ENCODE assay signal across 16 cellular contexts in the genomic region with DNA sequence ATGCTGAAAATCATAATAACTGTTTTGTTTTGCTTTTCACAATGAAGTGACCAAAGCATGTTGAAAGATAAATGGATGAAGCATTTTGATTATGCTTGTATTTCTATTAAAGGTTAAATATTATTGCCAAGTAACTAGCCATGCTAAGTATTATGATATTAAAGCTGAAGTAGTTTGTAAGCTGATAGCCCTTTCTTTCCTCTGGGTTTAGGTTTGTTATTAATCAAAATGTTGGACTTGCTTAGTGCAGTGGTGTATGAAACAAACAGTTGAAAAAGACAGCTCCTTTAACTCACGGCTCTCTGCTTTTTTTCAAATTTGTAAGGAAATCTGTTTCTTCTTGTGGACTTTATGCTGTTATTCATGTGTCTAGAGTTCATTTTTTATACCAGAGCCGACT.
A peak's percentile ranks its signal among the peaks of the same experiment; 100 is the strongest.
DNase-seq lines count a peak whose midpoint lies in the region; ATAC-seq, FAIRE-seq and TF ChIP-seq lines count a peak whose summit lies in the region.
"Had no signal": no experiment of that assay in that cellular context is flagged by ENCODE, and none has a peak within 500 bp of the region (broad histone marks: within the 10 kb centered on the region; RNA-seq: fewer than 3 reads in every experiment).

No MANE protein-coding gene starts in this region.

- no peak for TF ChIP-seq RAD21 in IMR-90 (IDR thresholded peaks at IDR 0.05; ENCODE audit: low read length)

- H3K9me1 ChIP-seq in IMR-90 (ENCODE audit: insufficient read depth, low read length): peaks cover 3% of the 10 kb centered on the region

- CTCF ChIA-PET in IMR-90 (lab: Yijun Ruan, JAX): no interaction called here

- H4K91ac ChIP-seq in IMR-90 (ENCODE audit: insufficient read depth, low read depth, low read length): no peak overlapping the region

- no peak overlapping the region for H2BK5ac ChIP-seq in IMR-90 (ENCODE audit: low read depth, low read length, poor library complexity, severe bottlenecking)

- TF ChIP-seq CTCF in IMR-90 (conservative IDR thresholded peaks at IDR 0.05; ENCODE audit: low read depth, low read length): no peak

- WGBS in IMR-90 (ENCODE audit: extremely low coverage in 2 of 2, insufficient read length in 1 of 2), 2 experiments: no CpG with 5 or more reads among the region's 2 CpGs

- H3K9ac ChIP-seq in IMR-90 (ENCODE audit: low read depth, low read length) (no peak overlapping the region), stomach smooth muscle (ENCODE audit: low read length in 2 of 2) (no peak overlapping the region)

- H3K23ac ChIP-seq in IMR-90 (ENCODE audit: low read depth, low read length): no peak overlapping the region

- DNase-seq in IMR-90 (no peak), left kidney (ENCODE audit: low read depth, low spot score) (peak; percentile 46), D341Med (ENCODE audit: low spot score) (no peak), NCI-H2171 treated with DMSO at 0.1 percent for 48 hours (lab: John Stamatoyannopoulos, UW) (no peak)
- DNase-seq in activated naive CD4-positive, alpha-beta T cell (lab: John Stamatoyannopoulos, UW): no peak
- DNase-seq: C1 segment of cervical spinal cord, H9, Kasumi-1, MM.1S, NCI-H748 treated with DMSO at 0.1 percent for 48 hours, RPMI8226, SJCRH30 had no signal

- H3K36me3 ChIP-seq in IMR-90 (ENCODE audit: control insufficient read depth, insufficient read depth, low read length) (no peaks in the 10 kb centered on the region), stomach smooth muscle (ENCODE audit: control insufficient read depth in 2 of 2, insufficient read depth in 2 of 2, low read length in 2 of 2) (no peaks in the 10 kb centered on the region)
- H3K36me3 ChIP-seq: SJCRH30 had no signal

- intact Hi-C loops in IMR-90 (cut with micrococcal nuclease): no loop called here

- no peak overlapping the region for H2AK5ac ChIP-seq in IMR-90 (ENCODE audit: low read depth, low read length)

- H3K4me1 ChIP-seq in IMR-90 (ENCODE audit: control insufficient read depth, insufficient read depth, low read length) (peaks cover 4% of the 10 kb centered on the region; the same call in 1 of the 2 replicates), stomach smooth muscle (ENCODE audit: control insufficient read depth, insufficient read depth, low read length) (peaks cover 33% of the 10 kb centered on the region)
- H3K4me1 ChIP-seq: A549, SJCRH30 had no signal

- peak; percentile 12 for FAIRE-seq in endometrium (lab: Jason Lieb, UNC)
- FAIRE-seq: A549, GM19239 had no signal

- no peak overlapping the region for H4K5ac ChIP-seq in IMR-90 (ENCODE audit: low read depth, low read length)

- BruUV-seq in IMR-90 (replicated peaks; lab: Mats Ljungman, UMichigan): no TSS peak

- H2BK20ac ChIP-seq in IMR-90 (ENCODE audit: low read depth, low read length): no peak overlapping the region

- POLR2A ChIA-PET in IMR-90 (lab: Charles Lee; ENCODE audit: unreplicated experiment): no interaction called here

- TF ChIP-seq POLR2A in IMR-90 (IDR thresholded peaks at IDR 0.05; ENCODE audit: low read depth, low read length): no peak

- H3K14ac ChIP-seq in IMR-90 (replicated peaks; ENCODE audit: low read depth, low read length): no peak overlapping the region

- no peak overlapping the region for H2BK15ac ChIP-seq in IMR-90 (ENCODE audit: low read depth, low read length)

- peak overlapping the region; percentile 32; the same call in 1 of the 2 replicates for H2BK120ac ChIP-seq in IMR-90 (ENCODE audit: low read depth, low read length)

- H3K56ac ChIP-seq in IMR-90 (ENCODE audit: extremely low read depth, insufficient read depth, low read length): no peak overlapping the region

- in situ Hi-C loops in IMR-90 (cut with MboI; ENCODE audit: low sequenced_read_pairs): no loop called here

- H3K79me1 ChIP-seq in IMR-90 (ENCODE audit: low read depth in 1 of 2, low read length in 2 of 2): no peaks in the 10 kb centered on the region; a peak in 1 of 4 replicates

- no peak overlapping the region for H3K4me2 ChIP-seq in IMR-90 (ENCODE audit: low read depth, low read length)
- H3K4me2 ChIP-seq: A549 had no signal

- ATAC-seq in IMR-90 (ENCODE audit: low read depth): no peak
- ATAC-seq: A549 had no signal

- H4K20me1 ChIP-seq in IMR-90 (ENCODE audit: insufficient read depth, low read length): no peaks in the 10 kb centered on the region

- no peak overlapping the region for H4K8ac ChIP-seq in IMR-90 (ENCODE audit: low read depth in 2 of 2, low read length in 2 of 2)

- H3K27me3 ChIP-seq in IMR-90 (ENCODE audit: control insufficient read depth, insufficient read depth, low read length) (no peaks in the 10 kb centered on the region), stomach smooth muscle (ENCODE audit: control insufficient read depth in 1 of 2, insufficient read depth in 2 of 2, low read length in 2 of 2) (no peaks in the 10 kb centered on the region)
- H3K27me3 ChIP-seq: SJCRH30 had no signal

- H3K9me3 ChIP-seq in IMR-90 (ENCODE audit: control insufficient read depth, insufficient read depth, low read length): no peaks in the 10 kb centered on the region
- H3K9me3 ChIP-seq in stomach smooth muscle (ENCODE audit: control insufficient read depth in 2 of 2, low read length in 2 of 2): no peaks in the 10 kb centered on the region
- H3K9me3 ChIP-seq: A549, SJCRH30 had no signal

- no peak overlapping the region for H3K4ac ChIP-seq in IMR-90 (ENCODE audit: low read depth, low read length)

- H3K27ac ChIP-seq in IMR-90 (ENCODE audit: insufficient read depth, low read length) (no peak overlapping the region), stomach smooth muscle (ENCODE audit: low read length) (peak overlapping the region; percentile 8)
- H3K27ac ChIP-seq: A549, SJCRH30 had no signal

- dilution Hi-C loops in IMR-90 (cut with HindIII; ENCODE audit: low sequenced_read_pairs, unreplicated experiment): no loop called here

- no peak overlapping the region for H2AFZ ChIP-seq in IMR-90 (replicated peaks; ENCODE audit: low read length, poor library complexity)

- H3K18ac ChIP-seq in IMR-90 (ENCODE audit: low read depth, low read length): peak overlapping the region; percentile 53; the same call in 1 of the 2 replicates

- H3K4me3 ChIP-seq in IMR-90 (ENCODE audit: insufficient read depth, low read depth, low read length): no peak overlapping the region
- H3K4me3 ChIP-seq in stomach smooth muscle (ENCODE audit: low read length in 2 of 2): no peak overlapping the region
- H3K4me3 ChIP-seq: A549, SJCRH30 had no signal

- H2AK9ac ChIP-seq in IMR-90 (replicated peaks; ENCODE audit: low read depth, low read length, poor library complexity): no peak overlapping the region

TF ChIP-seq in IMR-90, 13 proteins besides CTCF, POLR2A, EP300 and RAD21:
- TF ChIP-seq, protein P1, sequence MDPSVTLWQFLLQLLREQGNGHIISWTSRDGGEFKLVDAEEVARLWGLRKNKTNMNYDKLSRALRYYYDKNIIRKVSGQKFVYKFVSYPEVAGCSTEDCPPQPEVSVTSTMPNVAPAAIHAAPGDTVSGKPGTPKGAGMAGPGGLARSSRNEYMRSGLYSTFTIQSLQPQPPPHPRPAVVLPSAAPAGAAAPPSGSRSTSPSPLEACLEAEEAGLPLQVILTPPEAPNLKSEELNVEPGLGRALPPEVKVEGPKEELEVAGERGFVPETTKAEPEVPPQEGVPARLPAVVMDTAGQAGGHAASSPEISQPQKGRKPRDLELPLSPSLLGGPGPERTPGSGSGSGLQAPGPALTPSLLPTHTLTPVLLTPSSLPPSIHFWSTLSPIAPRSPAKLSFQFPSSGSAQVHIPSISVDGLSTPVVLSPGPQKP (IDR thresholded peaks at IDR 0.05; ENCODE audit: borderline replicate concordance, low read depth, low read length): no peak
- TF ChIP-seq MAZ (IDR thresholded peaks at IDR 0.05; ENCODE audit: borderline replicate concordance, low read depth, low read length): no peak
- TF ChIP-seq RCOR1 (IDR thresholded peaks at IDR 0.05; ENCODE audit: insufficient replicate concordance, low read length): no peak
- no peak for TF ChIP-seq FOS (IDR thresholded peaks at IDR 0.05; ENCODE audit: low read depth, low read length)
- no peak for TF ChIP-seq BHLHE40 (IDR thresholded peaks at IDR 0.05; ENCODE audit: low read depth, low read length)
- TF ChIP-seq CHD1 (IDR thresholded peaks at IDR 0.05; ENCODE audit: low read depth, low read length): no peak
- no peak for TF ChIP-seq MAFK (IDR thresholded peaks at IDR 0.05; ENCODE audit: low read depth, low read length)
- TF ChIP-seq SMC3 (IDR thresholded peaks at IDR 0.05; ENCODE audit: low read depth, low read length): no peak
- no peak for TF ChIP-seq MXI1 (IDR thresholded peaks at IDR 0.05; ENCODE audit: borderline replicate concordance, low read depth, low read length)
